In the genomic region with DNA sequence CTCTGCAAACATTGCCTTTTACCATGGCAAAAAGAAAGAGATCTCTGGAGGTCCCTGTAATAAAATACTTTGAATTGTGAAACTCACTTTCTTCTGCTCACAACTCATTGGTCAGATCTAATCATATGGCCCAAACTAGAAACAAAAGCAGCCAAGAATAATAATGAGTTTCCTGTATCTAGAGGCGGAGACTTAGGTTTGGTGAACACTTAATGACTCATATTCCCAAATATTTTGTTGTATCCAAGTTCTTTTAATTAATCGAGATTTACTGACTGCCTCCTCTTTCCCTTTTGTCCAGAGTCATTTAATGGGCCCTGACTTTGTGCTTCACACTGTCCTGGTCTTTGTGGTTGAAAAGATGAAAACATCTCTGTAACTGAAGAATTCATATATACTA, we compare ENCODE assay signal across 11 cellular contexts.
DNase-seq lines count a peak whose midpoint lies in the region; ATAC-seq and TF ChIP-seq lines count a peak whose summit lies in the region.
"Had no signal": no experiment of that assay in that cellular context is flagged by ENCODE, and none has a peak within 500 bp of the region (broad histone marks: within the 10 kb centered on the region; RNA-seq: fewer than 3 reads in every experiment).

No MANE protein-coding gene starts in this region.

- H3K27me3 ChIP-seq in HCT116 (ENCODE audit: insufficient read depth, low read length) = no peaks in the 10 kb centered on the region

- DNase-seq in HCT116 (ENCODE audit: low read depth, low spot score) = peak; percentile 86
- DNase-seq in SW480 (ENCODE audit: low spot score) = peak; percentile 27
- peak; percentile 29 for DNase-seq in fibroblast of villous mesenchyme (ENCODE audit: low read depth)
- DNase-seq in skeletal muscle cell (ENCODE audit: low read depth) = peak; percentile 87
- no peak for DNase-seq in pons (ENCODE audit: low spot score)
- DNase-seq in activated CD4-positive, alpha-beta T cell treated with anti-CD3 and anti-CD28 coated beads, Interleukin-2, amount 50 U/mL, for 1 hour = no peak
- DNase-seq in AML-193 (lab: John Stamatoyannopoulos, UW) = no peak
- DNase-seq: activated CD4-positive, alpha-beta T cell treated with anti-CD3 and anti-CD28 coated beads for 48 hours; activated naive CD4-positive, alpha-beta T cell treated with anti-CD3 and anti-CD28 coated beads for 36 hours; GDM1 had no signal

- no peaks in the 10 kb centered on the region for H3K36me3 ChIP-seq in HCT116 (ENCODE audit: control insufficient read depth in 1 of 2, insufficient read depth in 2 of 2, low read length in 2 of 2)

- CTCF ChIA-PET in HCT116 (lab: Charles Lee) = no interaction called here

- ATAC-seq in HCT116 = peak; percentile 73
- ATAC-seq in activated CD4-positive, CD25-positive, alpha-beta regulatory T cell treated with anti-CD3 and anti-CD28 coated beads, Interleukin-2, amount 50 U/mL, for 24 hours = no peak

- no TSS peak for BruUV-seq in HCT116 (replicated peaks; lab: Mats Ljungman, UMichigan)

- H3K9me2 ChIP-seq in HCT116 (ENCODE audit: insufficient read depth) = no peaks in the 10 kb centered on the region

- peak overlapping the region; percentile 18 to 26; a peak in 3 of 4 replicates for H3K4me3 ChIP-seq in HCT116 (replicated peaks in 1 of 2; ENCODE audit: low read depth in 1 of 2, low read length in 2 of 2)
- H3K4me3 ChIP-seq in fibroblast of villous mesenchyme (ENCODE audit: low read depth, low read length) = no peak overlapping the region
- no peak overlapping the region for H3K4me3 ChIP-seq in skeletal muscle cell (ENCODE audit: low read depth, low read length)

- no peak for TF ChIP-seq POLR2A in HCT116 (IDR thresholded peaks at IDR 0.05; ENCODE audit: borderline replicate concordance, extremely low read depth, insufficient read depth, insufficient read length)

- TF ChIP-seq RAD21 in HCT116 (IDR thresholded peaks at IDR 0.05; ENCODE audit: low read depth) = no peak

- H3K4me2 ChIP-seq in HCT116 (ENCODE audit: low read length) = peak overlapping the region; percentile 67

- H3K27ac ChIP-seq in HCT116 (ENCODE audit: low read depth, low read length) = peak overlapping the region; percentile 96

- no peaks in the 10 kb centered on the region for H4K20me1 ChIP-seq in HCT116 (ENCODE audit: insufficient read depth)

- H2AFZ ChIP-seq in HCT116 (ENCODE audit: low read depth, low read length, poor library complexity, severe bottlenecking) = peak overlapping the region; percentile 55

- RAD21 ChIA-PET in HCT116 (lab: Charles Lee; ENCODE audit: low non-redundant PET in 1 of 2, low total read pairs in 2 of 2, uncharacterized antibody in 2 of 2, unreplicated experiment in 2 of 2) = no interaction called here

- intact Hi-C loops in HCT116 (cut with micrococcal nuclease) = no loop called here

- H3K4me1 ChIP-seq in HCT116 (ENCODE audit: control insufficient read depth in 1 of 2, insufficient read depth in 2 of 2, low read length in 2 of 2) = peaks cover 48 to 60% of the 10 kb centered on the region in 2 experiments

- TF ChIP-seq CTCF in HCT116 (IDR thresholded peaks at IDR 0.05 in 2 of 3, conservative IDR thresholded peaks at IDR 0.05 in 1 of 3; ENCODE audit: borderline replicate concordance in 1 of 3, insufficient read depth in 1 of 3, low read depth in 2 of 3, low read length in 2 of 3) = no peak
- no peak for TF ChIP-seq CTCF in fibroblast of villous mesenchyme (IDR thresholded peaks at IDR 0.05; ENCODE audit: insufficient read depth, low read depth, low read length)

- no peaks in the 10 kb centered on the region for H3K79me2 ChIP-seq in HCT116 (ENCODE audit: insufficient read depth, low read length)

- POLR2A ChIA-PET in HCT116 (lab: Charles Lee) = no interaction called here

- H3K9me3 ChIP-seq in HCT116 (ENCODE audit: control insufficient read depth in 1 of 2, insufficient read depth in 1 of 2, low read depth in 1 of 2, low read length in 2 of 2) = no peaks in the 10 kb centered on the region; a peak in 1 of 4 replicates

- peak overlapping the region; percentile 30 for H3K9ac ChIP-seq in HCT116 (ENCODE audit: low read length)

TF ChIP-seq in HCT116, 20 proteins besides CTCF, POLR2A, EP300 and RAD21:
- TF ChIP-seq EZH2phosphoT487 (IDR thresholded peaks at IDR 0.05; ENCODE audit: borderline replicate concordance) (no peak), SRF (IDR thresholded peaks at IDR 0.05; ENCODE audit: low read depth) (no peak; the same call in 1 of the 2 replicates), JUND (IDR thresholded peaks at IDR 0.05) (peak; percentile 52), ZNF274 (IDR thresholded peaks at IDR 0.05; ENCODE audit: low read depth, low read length) (no peak), SP1 (IDR thresholded peaks at IDR 0.05; ENCODE audit: low read depth) (no peak; the same call in none of the 2 replicates), POLR2AphosphoS5 (IDR thresholded peaks at IDR 0.05; ENCODE audit: low read depth, low read length) (no peak), CEBPB (IDR thresholded peaks at IDR 0.05; ENCODE audit: low read depth) (peak; percentile 5; the same call in 1 of the 2 replicates), CBX3 (IDR thresholded peaks at IDR 0.05; ENCODE audit: low read depth) (peak; percentile 11; the same call in 1 of the 2 replicates), FOSL1 (IDR thresholded peaks at IDR 0.05; ENCODE audit: low read depth) (peak; percentile 58)
- TF ChIP-seq, protein P1, sequence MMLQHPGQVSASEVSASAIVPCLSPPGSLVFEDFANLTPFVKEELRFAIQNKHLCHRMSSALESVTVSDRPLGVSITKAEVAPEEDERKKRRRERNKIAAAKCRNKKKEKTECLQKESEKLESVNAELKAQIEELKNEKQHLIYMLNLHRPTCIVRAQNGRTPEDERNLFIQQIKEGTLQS (IDR thresholded peaks at IDR 0.05) = no peak
TF ChIP-seq in HCT116: peak in this region for 4.

Comparison
In these comparisons a context has a peak if more than half of its experiments do, and no peak if none do; other contexts are left out.
1. DNase-seq: peak in HCT116 (single experiment), SW480 (single experiment), fibroblast of villous mesenchyme (single experiment) and skeletal muscle cell (single experiment); none in pons (single experiment), activated CD4-positive, alpha-beta T cell treated with anti-CD3 and anti-CD28 coated beads, Interleukin-2, amount 50 U/mL, for 1 hour (single experiment) and AML-193 (0 of 2).
2. H3K4me3 ChIP-seq: peak in HCT116 (2 of 2); none in fibroblast of villous mesenchyme (single experiment) and skeletal muscle cell (single experiment).